ENCODE assay signal across 8 cellular contexts in the genomic region with DNA sequence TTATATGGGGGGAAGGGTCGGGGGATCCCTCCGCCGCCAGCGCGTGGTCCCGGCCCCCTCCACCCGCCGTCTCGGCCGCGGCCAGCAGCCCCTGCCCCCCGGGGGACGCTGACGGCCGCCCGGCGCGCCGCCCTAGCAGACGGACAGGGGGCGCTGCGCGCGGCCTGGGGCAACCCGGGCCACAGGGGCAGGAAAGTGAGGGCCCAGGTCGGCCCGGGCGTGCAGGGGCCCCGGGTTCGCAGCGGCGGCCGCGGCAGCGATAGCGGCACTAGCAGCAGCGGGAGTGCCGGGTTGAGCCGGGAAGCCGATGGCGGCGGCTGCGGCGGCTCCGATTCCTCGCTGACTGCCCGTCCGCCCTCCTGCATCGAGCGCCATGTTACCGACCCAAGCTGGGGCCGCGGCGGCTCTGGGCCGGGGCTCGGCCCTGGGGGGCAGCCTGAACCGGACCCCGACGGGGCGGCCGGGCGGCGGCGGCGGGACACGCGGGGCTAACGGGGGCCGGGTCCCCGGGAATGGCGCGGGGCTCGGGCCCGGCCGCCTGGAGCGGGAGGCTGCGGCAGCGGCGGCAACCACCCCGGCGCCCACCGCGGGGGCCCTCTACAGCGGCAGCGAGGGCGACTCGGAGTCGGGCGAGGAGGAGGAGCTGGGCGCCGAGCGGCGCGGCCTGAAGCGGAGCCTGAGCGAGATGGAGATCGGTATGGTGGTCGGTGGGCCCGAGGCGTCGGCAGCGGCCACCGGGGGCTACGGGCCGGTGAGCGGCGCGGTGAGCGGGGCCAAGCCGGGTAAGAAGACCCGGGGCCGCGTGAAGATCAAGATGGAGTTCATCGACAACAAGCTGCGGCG. TPM values are rescaled to one million over a fixed set of nuclear protein-coding genes. Genes with fewer than 3 reads are reported as not detected.
DNase-seq lines count a peak whose midpoint lies in the region; ATAC-seq and TF ChIP-seq lines count a peak whose summit lies in the region.

No MANE protein-coding gene starts in this region.

- TF ChIP-seq CTCF in esophagus muscularis mucosa (IDR thresholded peaks at IDR 0.05) (peak; percentile 65 to 91 (median 82)), osteocyte (IDR thresholded peaks at IDR 0.05) (peak; percentile 88)

- peaks cover 16% of the 10 kb centered on the region for H3K36me3 Mint-ChIP-seq in activated CD4-positive, alpha-beta memory T cell treated with anti-CD3 and anti-CD28 coated beads for 36 hours
- peaks cover 12% of the 10 kb centered on the region for H3K36me3 Mint-ChIP-seq in osteocyte (ENCODE audit: unreplicated experiment)

- peak; percentile 70 for TF ChIP-seq POLR2A in esophagus muscularis mucosa (IDR thresholded peaks at IDR 0.05; ENCODE audit: low read depth)

- H3K9me3 Mint-ChIP-seq in activated CD4-positive, alpha-beta memory T cell treated with anti-CD3 and anti-CD28 coated beads for 36 hours, result no peaks in the 10 kb centered on the region
- no peaks in the 10 kb centered on the region for H3K9me3 Mint-ChIP-seq in osteocyte (ENCODE audit: unreplicated experiment)

- H3K4me1 ChIP-seq in esophagus muscularis mucosa, result peaks cover 35 to 47% (median 44%) of the 10 kb centered on the region in 4 donors

- DNase-seq in COLO668 (lab: John Stamatoyannopoulos, UW; ENCODE audit: unreplicated experiment) (peak; percentile 37), esophagus muscularis mucosa (ENCODE audit: extremely low spot score) (no peak), osteocyte (ENCODE audit: extremely low spot score, unreplicated experiment) (no peak), ecto neural progenitor cell (ENCODE audit: low spot score) (no peak), cerebellar nuclear complex (lab: John Stamatoyannopoulos, UW) (no peak)
- peak; percentile 40 for DNase-seq in activated CD4-positive, alpha-beta memory T cell treated with anti-CD3 and anti-CD28 coated beads for 36 hours

- no peaks in the 10 kb centered on the region for H3K9me3 ChIP-seq in esophagus muscularis mucosa

- peaks cover 13 to 16% (median 14%) of the 10 kb centered on the region in 4 donors for H3K36me3 ChIP-seq in esophagus muscularis mucosa

- no peaks in the 10 kb centered on the region for H3K27me3 Mint-ChIP-seq in activated CD4-positive, alpha-beta memory T cell treated with anti-CD3 and anti-CD28 coated beads for 36 hours
- no peaks in the 10 kb centered on the region for H3K27me3 Mint-ChIP-seq in osteocyte (ENCODE audit: unreplicated experiment)

- H3K27me3 ChIP-seq in esophagus muscularis mucosa, result no peaks in the 10 kb centered on the region

- WGBS in esophagus muscularis mucosa, result under 1% methylated on average over 20 of the region's 116 CpGs

- intact Hi-C loops in activated CD4-positive, alpha-beta memory T cell treated with anti-CD3 and anti-CD28 coated beads for 36 hours (cut with micrococcal nuclease), result loop anchor here (1.0 to 10.0 kb wide), 9 partner anchors 75 to 1993 kb away; a partner anchor contains a TSS
- intact Hi-C loops in esophagus muscularis mucosa (cut with DNase I), result loop anchor here (10.0 kb wide), 1 partner anchor 343 kb away; a partner anchor contains a TSS

- peak overlapping the region; percentile 99 for H3K4me3 Mint-ChIP-seq in activated CD4-positive, alpha-beta memory T cell treated with anti-CD3 and anti-CD28 coated beads for 36 hours
- peak overlapping the region; percentile 88 for H3K4me3 Mint-ChIP-seq in osteocyte (ENCODE audit: unreplicated experiment)

- peak overlapping the region; percentile 98 to 100 (median 99) for H3K27ac ChIP-seq in esophagus muscularis mucosa (replicated peaks in 1 of 4)

- peak overlapping the region; percentile 89 for H3K27ac Mint-ChIP-seq in activated CD4-positive, alpha-beta memory T cell treated with anti-CD3 and anti-CD28 coated beads for 36 hours
- peak overlapping the region; percentile 97 for H3K27ac Mint-ChIP-seq in osteocyte (ENCODE audit: unreplicated experiment)

- CTCF ChIA-PET in activated CD4-positive, alpha-beta memory T cell treated with anti-CD3 and anti-CD28 coated beads for 36 hours (lab: Charles Lee), result interaction anchor here (0.6 to 2.5 kb wide), 5 partner anchors 11 to 336 kb away, joined by 3 to 12 read pairs (median 3); a partner anchor contains a TSS

- POLR2A ChIA-PET in activated CD4-positive, alpha-beta memory T cell treated with anti-CD3 and anti-CD28 coated beads for 36 hours (lab: Charles Lee), result interaction anchor here (1.0 to 1.7 kb wide), 4 partner anchors 11 to 212 kb away, joined by 3 to 7 read pairs (median 5); a partner anchor contains a TSS

- H3K4me3 ChIP-seq in esophagus muscularis mucosa, result peak overlapping the region; percentile 88 to 96 (median 96)

- TF ChIP-seq EP300 in esophagus muscularis mucosa (IDR thresholded peaks at IDR 0.05), result no peak

- ATAC-seq in GM19372 (IDR thresholded peaks at IDR 0.05; ENCODE audit: low read depth, unreplicated experiment) (peak; percentile 39), HG03457 (IDR thresholded peaks at IDR 0.05; ENCODE audit: unreplicated experiment) (peak; percentile 26)

- H3K4me1 Mint-ChIP-seq in activated CD4-positive, alpha-beta memory T cell treated with anti-CD3 and anti-CD28 coated beads for 36 hours (ENCODE audit: low read depth), result peaks cover 43% of the 10 kb centered on the region
- peaks cover 32% of the 10 kb centered on the region for H3K4me1 Mint-ChIP-seq in osteocyte (ENCODE audit: unreplicated experiment)

RNA-seq across cellular contexts. Expression of a gene that starts 0.4 kb away (rescaled TPM):
- 10 to 100 TPM; 40.5 to 40.8 TPM for total RNA-seq in activated CD4-positive, alpha-beta memory T cell treated with anti-CD3 and anti-CD28 coated beads for 36 hours
- total RNA-seq in esophagus muscularis mucosa (100 to 1,000 TPM; 111 to 183 (median 153) TPM), osteocyte (29.8 and 32.5 TPM in 2 replicates)

RNA-seq across cellular contexts. Expression of a gene that starts 10.5 kb away (rescaled TPM):
- total RNA-seq in activated CD4-positive, alpha-beta memory T cell treated with anti-CD3 and anti-CD28 coated beads for 36 hours, result 10 to 100 TPM; 37.8 to 38.4 TPM
- total RNA-seq in esophagus muscularis mucosa, result 10 to 100 TPM; 21.5 to 46.6 (median 33.6) TPM
- total RNA-seq in osteocyte, result 39.5 and 41.9 TPM in 2 replicates

RNA-seq across cellular contexts. Expression of a gene that starts 57.8 kb away (rescaled TPM):
- 10 to 100 TPM; 57.5 to 57.9 TPM for total RNA-seq in activated CD4-positive, alpha-beta memory T cell treated with anti-CD3 and anti-CD28 coated beads for 36 hours
- total RNA-seq in esophagus muscularis mucosa, result 10 to 100 TPM; 60.5 to 70.2 (median 65.3) TPM
- total RNA-seq in osteocyte, result 27.2 and 35.6 TPM in 2 replicates

Comparison
In these comparisons a context has a peak if more than half of its experiments do, and no peak if none do; other contexts are left out.
1. DNase-seq: peak in COLO668 (single experiment) and activated CD4-positive, alpha-beta memory T cell treated with anti-CD3 and anti-CD28 coated beads for 36 hours (single experiment); none in esophagus muscularis mucosa (single experiment), osteocyte (single experiment), ecto neural progenitor cell (single experiment) and cerebellar nuclear complex (0 of 2).